10 cellular contexts compared by ENCODE assay signal in the genomic region with DNA sequence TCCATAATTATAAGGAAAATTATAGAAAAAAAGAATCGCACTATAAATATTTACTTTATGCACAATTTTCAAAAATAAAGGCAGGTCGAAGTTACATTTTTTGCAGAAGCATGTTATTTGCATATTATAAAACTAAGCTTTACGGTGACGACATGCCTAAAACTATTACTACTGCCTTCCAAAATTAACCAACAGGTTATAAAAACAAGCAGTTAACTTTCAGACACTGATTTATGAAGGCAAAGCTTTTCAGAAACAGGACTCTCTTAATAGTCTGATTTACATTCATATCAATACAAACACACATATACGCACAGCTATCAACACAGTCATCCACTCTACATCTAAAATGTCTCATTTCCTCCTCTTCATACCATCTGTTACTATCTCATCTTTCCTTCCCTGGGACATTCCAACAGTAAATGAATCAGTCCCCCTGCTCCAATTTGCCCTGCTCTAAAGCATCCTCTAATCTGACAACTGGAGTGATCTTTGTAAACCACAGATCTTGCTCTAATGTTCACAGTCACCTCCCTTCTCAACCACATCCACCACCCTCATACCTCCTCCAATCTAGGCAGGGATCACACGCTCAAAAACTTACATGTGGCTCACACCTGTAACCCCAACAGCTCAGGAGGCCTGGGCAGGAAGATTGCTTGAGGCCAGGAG.
DNase-seq lines count a peak whose midpoint lies in the region; ATAC-seq and TF ChIP-seq lines count a peak whose summit lies in the region.
"Had no signal": no experiment of that assay in that cellular context is flagged by ENCODE, and none has a peak within 500 bp of the region (broad histone marks: within the 10 kb centered on the region; RNA-seq: fewer than 3 reads in every experiment).

No MANE protein-coding gene starts in this region.

- no peaks in the 10 kb centered on the region for H3K27me3 ChIP-seq in OCI-LY1 (ENCODE audit: insufficient read depth, low read length)

- H3K9me3 ChIP-seq in OCI-LY1 (ENCODE audit: low read length): peaks cover 7% of the 10 kb centered on the region; the same call in 1 of the 2 replicates

- H3K4me3 Mint-ChIP-seq in central memory CD8-positive, alpha-beta T cell: peak overlapping the region; percentile 3

- no peak overlapping the region for H2AFZ ChIP-seq in OCI-LY1 (ENCODE audit: low read length)

- peaks cover 53% of the 10 kb centered on the region for H3K4me1 Mint-ChIP-seq in central memory CD8-positive, alpha-beta T cell

- H3K36me3 Mint-ChIP-seq in central memory CD8-positive, alpha-beta T cell (ENCODE audit: insufficient read depth): peaks cover 3% of the 10 kb centered on the region

- H3K4me3 ChIP-seq in OCI-LY1 (ENCODE audit: low read depth, low read length, poor library complexity, severe bottlenecking): no peak overlapping the region

- H3K4me2 ChIP-seq in OCI-LY1 (ENCODE audit: low read length): peak overlapping the region; percentile 2; the same call in 1 of the 2 replicates

- no peak overlapping the region for H3K9ac ChIP-seq in OCI-LY1 (ENCODE audit: low read length)

- peaks cover 26% of the 10 kb centered on the region for H3K4me1 ChIP-seq in OCI-LY1 (ENCODE audit: insufficient read depth, low read length, severe bottlenecking)

- no peaks in the 10 kb centered on the region for H3F3A ChIP-seq in OCI-LY1 (ENCODE audit: insufficient read depth, low read length)

- no peak overlapping the region for H3K27ac Mint-ChIP-seq in central memory CD8-positive, alpha-beta T cell (ENCODE audit: low read depth)

- peaks cover 8% of the 10 kb centered on the region for H3K36me3 ChIP-seq in OCI-LY1 (ENCODE audit: insufficient read depth, low read length)

- ATAC-seq in central memory CD8-positive, alpha-beta T cell (replicated peaks; ENCODE audit: extremely low read depth, poor library complexity, severe bottlenecking): peak; percentile 98
- ATAC-seq in HG03280 (IDR thresholded peaks at IDR 0.05; ENCODE audit: unreplicated experiment): no peak

- H4K20me1 ChIP-seq in OCI-LY1 (ENCODE audit: insufficient read depth, low read length): no peaks in the 10 kb centered on the region

- H3K27me3 Mint-ChIP-seq in central memory CD8-positive, alpha-beta T cell: no peaks in the 10 kb centered on the region
- H3K27me3 Mint-ChIP-seq: progenitor cell of endocrine pancreas had no signal

- H3K9me2 ChIP-seq in OCI-LY1 (ENCODE audit: low read depth, low read length): no peaks in the 10 kb centered on the region

- H3K79me2 ChIP-seq in OCI-LY1 (ENCODE audit: insufficient read depth, low read length): peaks cover 39% of the 10 kb centered on the region

- no peaks in the 10 kb centered on the region for H3K9me3 Mint-ChIP-seq in central memory CD8-positive, alpha-beta T cell

- H3K27ac ChIP-seq in OCI-LY1 (ENCODE audit: low read depth, low read length, poor library complexity, severe bottlenecking): peak overlapping the region; percentile 29

- peak; percentile 40 for DNase-seq in stimulated activated CD4-positive, alpha-beta T cell treated with anti-CD3 and anti-CD28 coated beads, Interleukin-4, amount 100 ng/mL, for 24 hours
- no peak for DNase-seq in stimulated activated CD4-positive, alpha-beta T cell treated with anti-CD3 and anti-CD28 coated beads, Interleukin-2, amount 100 ng/mL, for 48 hours
- DNase-seq in central memory CD8-positive, alpha-beta T cell (ENCODE audit: low spot score in 2 of 2): peak; percentile 17 to 67
- DNase-seq in DMS79 (lab: John Stamatoyannopoulos, UW): no peak
- DNase-seq in NCI-H2107 treated with DMSO at 0.1 percent for 48 hours (lab: John Stamatoyannopoulos, UW; ENCODE audit: unreplicated experiment): no peak
- DNase-seq in NCI-H510A treated with DMSO at 0.1 percent for 48 hours (lab: John Stamatoyannopoulos, UW): no peak
- DNase-seq: NCI-H2081 had no signal

- no peak for TF ChIP-seq CTCF in OCI-LY1 (IDR thresholded peaks at IDR 0.05; ENCODE audit: low read length)

Comparison
In these comparisons a context has a peak if more than half of its experiments do, and no peak if none do; other contexts are left out.
1. DNase-seq: peak in stimulated activated CD4-positive, alpha-beta T cell treated with anti-CD3 and anti-CD28 coated beads, Interleukin-4, amount 100 ng/mL, for 24 hours (single experiment) and central memory CD8-positive, alpha-beta T cell (2 of 2); none in stimulated activated CD4-positive, alpha-beta T cell treated with anti-CD3 and anti-CD28 coated beads, Interleukin-2, amount 100 ng/mL, for 48 hours (0 of 2), DMS79 (single experiment), NCI-H2107 treated with DMSO at 0.1 percent for 48 hours (single experiment) and NCI-H510A treated with DMSO at 0.1 percent for 48 hours (single experiment).